29 cellular contexts compared by ENCODE assay signal in the genomic region with DNA sequence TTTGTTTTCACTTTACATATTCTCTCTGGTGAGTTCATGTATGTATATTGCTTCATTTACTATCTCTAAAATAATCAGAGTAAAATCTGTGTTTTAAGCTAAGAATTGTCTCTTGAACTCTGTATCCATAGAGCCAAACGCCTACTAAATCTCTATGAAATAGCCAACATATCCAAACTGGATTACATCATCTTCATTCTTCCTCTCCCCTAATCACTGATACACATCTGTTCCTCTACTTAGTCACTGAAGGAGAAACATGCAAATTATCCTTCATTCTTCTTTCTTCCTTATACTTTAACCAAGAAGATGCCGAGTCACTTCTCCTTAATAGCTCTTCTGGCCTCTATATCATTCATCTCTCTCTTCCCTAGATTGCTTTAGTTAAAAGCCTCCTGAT.
"Had no signal": no experiment of that assay in that cellular context is flagged by ENCODE, and none has a peak within 500 bp of the region (broad histone marks: within the 10 kb centered on the region; RNA-seq: fewer than 3 reads in every experiment).

No MANE protein-coding gene starts in this region.

- H3K36me3 Mint-ChIP-seq: activated CD4-positive, alpha-beta memory T cell treated with anti-CD3 and anti-CD28 coated beads for 36 hours; activated naive CD4-positive, alpha-beta T cell treated with anti-CD3 and anti-CD28 coated beads, Interleukin-2, amount 10 ng/mL, durations not matched to agents 7 days and 5 days; activated naive CD8-positive, alpha-beta T cell treated with anti-CD3 and anti-CD28 coated beads, Interleukin-2, amount 10 ng/mL, durations not matched to agents 7 days and 5 days; stimulated activated memory B cell treated with anti-CD40 and anti-IgM and Interleukin-4, amounts not matched to agents 10 μg/mL and 1 μg/mL and 100 μg/mL, for 72 hours; type B pancreatic cell had no signal

- H3K4me3 Mint-ChIP-seq: activated CD4-positive, alpha-beta memory T cell treated with anti-CD3 and anti-CD28 coated beads for 36 hours; activated CD4-positive, alpha-beta T cell treated with anti-CD3 and anti-CD28 coated beads, Interleukin-2, amount 10 ng/mL, durations not matched to agents 24 days and 14 days; activated naive CD4-positive, alpha-beta T cell treated with anti-CD3 and anti-CD28 coated beads, Interleukin-2, amount 10 ng/mL, durations not matched to agents 7 days and 5 days; activated naive CD8-positive, alpha-beta T cell treated with anti-CD3 and anti-CD28 coated beads, Interleukin-2, amount 10 ng/mL, durations not matched to agents 7 days and 5 days; activated T-helper 1 cell treated with anti-CD3 and anti-CD28 coated beads, Interleukin-12 subunit alpha, Interleukin-12 subunit beta, Interleukin-2, Interleukin-4 antibody, amounts not matched to agents 30 ng/mL and 10 ng/mL and 1 ng/mL, durations not matched to agents 14 hours and 24 hours and 36 hours; nephron; stimulated activated memory B cell treated with anti-CD40 and anti-IgM and Interleukin-4, amounts not matched to agents 10 μg/mL and 1 μg/mL and 100 μg/mL, for 72 hours; stimulated activated naive CD8-positive, alpha-beta T cell treated with anti-CD3 and anti-CD28 coated beads, Interleukin-15, amount 100 ng/mL, for 72 hours; type B pancreatic cell had no signal

- H3K4me1 ChIP-seq: foreskin keratinocyte, uterus had no signal

- H3K4me3 ChIP-seq: left ventricle myocardium inferior, lung, uterus had no signal

- H3K4me1 Mint-ChIP-seq: activated CD4-positive, alpha-beta T cell treated with anti-CD3 and anti-CD28 coated beads, Interleukin-2, amount 10 ng/mL, durations not matched to agents 24 days and 14 days; activated naive CD4-positive, alpha-beta T cell treated with anti-CD3 and anti-CD28 coated beads, Interleukin-2, amount 10 ng/mL, durations not matched to agents 7 days and 5 days; activated naive CD8-positive, alpha-beta T cell treated with anti-CD3 and anti-CD28 coated beads, Interleukin-2, amount 10 ng/mL, durations not matched to agents 7 days and 5 days; nephron; stimulated activated memory B cell treated with anti-CD40 and anti-IgM and Interleukin-4, amounts not matched to agents 10 μg/mL and 1 μg/mL and 100 μg/mL, for 72 hours; stimulated activated naive CD8-positive, alpha-beta T cell treated with anti-CD3 and anti-CD28 coated beads, Interleukin-15, amount 100 ng/mL, for 72 hours had no signal

- H3K36me3 ChIP-seq: left ventricle myocardium inferior, uterus, WERI-Rb-1 had no signal

- H3K27me3 ChIP-seq: foreskin keratinocyte had no signal

- H3K9me3 Mint-ChIP-seq: activated CD4-positive, alpha-beta memory T cell treated with anti-CD3 and anti-CD28 coated beads for 36 hours; activated CD4-positive, alpha-beta T cell treated with anti-CD3 and anti-CD28 coated beads, Interleukin-2, amount 10 ng/mL, durations not matched to agents 24 days and 14 days; activated naive CD4-positive, alpha-beta T cell treated with anti-CD3 and anti-CD28 coated beads, Interleukin-2, amount 10 ng/mL, durations not matched to agents 7 days and 5 days; activated naive CD8-positive, alpha-beta T cell treated with anti-CD3 and anti-CD28 coated beads, Interleukin-2, amount 10 ng/mL, durations not matched to agents 7 days and 5 days; activated T-helper 1 cell treated with anti-CD3 and anti-CD28 coated beads, Interleukin-12 subunit alpha, Interleukin-12 subunit beta, Interleukin-2, Interleukin-4 antibody, amounts not matched to agents 30 ng/mL and 10 ng/mL and 1 ng/mL, durations not matched to agents 14 hours and 24 hours and 36 hours; nephron; type B pancreatic cell had no signal

- H3K27ac ChIP-seq: foreskin keratinocyte, left ventricle myocardium inferior, uterus, WERI-Rb-1 had no signal

- FAIRE-seq: endothelial cell of umbilical vein, small intestine, TTC549 had no signal

- H3K9me3 ChIP-seq: left ventricle myocardium inferior, uterus had no signal

- ATAC-seq: activated CD4-positive, CD25-positive, alpha-beta regulatory T cell treated with anti-CD3 and anti-CD28 coated beads, Interleukin-2, amount 50 U/mL, for 24 hours; foreskin keratinocyte; sciatic nerve; stimulated activated memory B cell treated with anti-CD40 and anti-IgM and Interleukin-4, amounts not matched to agents 10 μg/mL and 1 μg/mL and 100 μg/mL, for 72 hours; stimulated activated naive CD8-positive, alpha-beta T cell treated with anti-CD3 and anti-CD28 coated beads, Interleukin-15, amount 100 ng/mL, for 72 hours had no signal

- H3K27ac Mint-ChIP-seq: activated CD4-positive, alpha-beta memory T cell treated with anti-CD3 and anti-CD28 coated beads for 36 hours; activated CD4-positive, alpha-beta T cell treated with anti-CD3 and anti-CD28 coated beads, Interleukin-2, amount 10 ng/mL, durations not matched to agents 24 days and 14 days; activated naive CD4-positive, alpha-beta T cell treated with anti-CD3 and anti-CD28 coated beads, Interleukin-2, amount 10 ng/mL, durations not matched to agents 7 days and 5 days; activated naive CD8-positive, alpha-beta T cell treated with anti-CD3 and anti-CD28 coated beads, Interleukin-2, amount 10 ng/mL, durations not matched to agents 7 days and 5 days; activated T-helper 1 cell treated with anti-CD3 and anti-CD28 coated beads, Interleukin-12 subunit alpha, Interleukin-12 subunit beta, Interleukin-2, Interleukin-4 antibody, amounts not matched to agents 30 ng/mL and 10 ng/mL and 1 ng/mL, durations not matched to agents 14 hours and 24 hours and 36 hours; nephron; progenitor cell of endocrine pancreas; stimulated activated memory B cell treated with anti-CD40 and anti-IgM and Interleukin-4, amounts not matched to agents 10 μg/mL and 1 μg/mL and 100 μg/mL, for 72 hours; type B pancreatic cell had no signal

- DNase-seq: activated CD4-positive, alpha-beta memory T cell treated with anti-CD3 and anti-CD28 coated beads for 36 hours; activated CD4-positive, alpha-beta T cell treated with anti-CD3 and anti-CD28 coated beads, Interleukin-2, amount 10 ng/mL, durations not matched to agents 24 days and 14 days; activated CD8-positive, alpha-beta memory T cell treated with anti-CD3 and anti-CD28 coated beads, Interleukin-2, amount 50 U/mL, for 4 hours; activated effector memory CD4-positive, alpha-beta T cell treated with anti-CD3 and anti-CD28 coated beads, Interleukin-2, amount 50 U/mL, for 16 hours; activated naive CD4-positive, alpha-beta T cell treated with anti-CD3 and anti-CD28 coated beads, Interleukin-2, amount 10 ng/mL, durations not matched to agents 7 days and 5 days; activated naive CD8-positive, alpha-beta T cell treated with anti-CD3 and anti-CD28 coated beads, Interleukin-2, amount 10 ng/mL, durations not matched to agents 7 days and 5 days; activated T-cell treated with anti-CD3 and anti-CD28 coated beads, Interleukin-2, amount 50 U/mL, for 1 hour; amniotic stem cell; caudate nucleus; left ventricle myocardium inferior; small intestine; stimulated activated CD4-positive, alpha-beta T cell treated with anti-CD3 and anti-CD28 coated beads, Interleukin-1b, Interleukin-23, amount 100 ng/mL, for 48 hours; stimulated activated CD4-positive, alpha-beta T cell treated with anti-CD3 and anti-CD28 coated beads, Interleukin-4, amount 100 ng/mL, for 4 hours; stimulated activated CD8-positive, alpha-beta memory T cell treated with anti-CD3 and anti-CD28 coated beads, Interleukin-4, amount 100 ng/mL, for 48 hours; stimulated activated naive CD8-positive, alpha-beta T cell treated with anti-CD3 and anti-CD28 coated beads, Interleukin-15, amount 100 ng/mL, for 72 hours; T-helper 9 cell; uterus; WERI-Rb-1 had no signal

- H3K27me3 Mint-ChIP-seq: activated CD4-positive, alpha-beta memory T cell treated with anti-CD3 and anti-CD28 coated beads for 36 hours; activated CD4-positive, alpha-beta T cell treated with anti-CD3 and anti-CD28 coated beads, Interleukin-2, amount 10 ng/mL, durations not matched to agents 24 days and 14 days; activated naive CD4-positive, alpha-beta T cell treated with anti-CD3 and anti-CD28 coated beads, Interleukin-2, amount 10 ng/mL, durations not matched to agents 7 days and 5 days; activated naive CD8-positive, alpha-beta T cell treated with anti-CD3 and anti-CD28 coated beads, Interleukin-2, amount 10 ng/mL, durations not matched to agents 7 days and 5 days; progenitor cell of endocrine pancreas; stimulated activated memory B cell treated with anti-CD40 and anti-IgM and Interleukin-4, amounts not matched to agents 10 μg/mL and 1 μg/mL and 100 μg/mL, for 72 hours; stimulated activated naive CD8-positive, alpha-beta T cell treated with anti-CD3 and anti-CD28 coated beads, Interleukin-15, amount 100 ng/mL, for 72 hours; type B pancreatic cell had no signal
